In genomic region chr22:32680895-32681294, GRCh38 we compare ENCODE assay signal across 36 cellular contexts.
"Had no signal": no experiment of that assay in that cellular context is flagged by ENCODE, and none has a peak within 500 bp of the region (broad histone marks: within the 10 kb centered on the region; RNA-seq: fewer than 3 reads in every experiment).

No MANE protein-coding gene starts in this region.

- H3K27me3 ChIP-seq: adrenal gland, body of pancreas, brain microvascular endothelial cell, breast epithelium, cardiac muscle cell had no signal

- H3K27ac ChIP-seq: adrenal gland, body of pancreas, brain microvascular endothelial cell, breast epithelium, cardiac muscle cell, VCaP had no signal

- H3K4me1 ChIP-seq: adrenal gland, body of pancreas, breast epithelium had no signal

- H3K9me3 ChIP-seq: adrenal gland, body of pancreas, breast epithelium had no signal

- H3K36me3 ChIP-seq: adrenal gland, brain microvascular endothelial cell, breast epithelium, cardiac muscle cell had no signal

- FAIRE-seq: astrocyte, TTC549 had no signal

- ATAC-seq: activated CD8-positive, alpha-beta T cell treated with anti-CD3 and anti-CD28 coated beads for 36 hours; activated naive CD4-positive, alpha-beta T cell treated with anti-CD3 and anti-CD28 coated beads, Interleukin-2, amount 50 U/mL, for 72 hours; activated T-cell treated with anti-CD3 and anti-CD28 coated beads, Interleukin-2, amount 50 U/mL, for 4 hours; activated T-cell treated with anti-CD3 and anti-CD28 coated beads, Interleukin-2, amount 50 U/mL, for 72 hours; activated T-helper 17 cell treated with anti-CD3 and anti-CD28 coated beads, Interleukin-2, amount 50 U/mL, for 72 hours; body of pancreas; T-cell; T-helper 17 cell had no signal

- H3K4me3 ChIP-seq: adrenal gland, body of pancreas, breast epithelium, cardiac muscle cell had no signal

- DNase-seq: activated B cell treated with CpG ODN at 0.5 μM for 24 hours; activated CD4-positive, alpha-beta memory T cell treated with anti-CD3 and anti-CD28 coated beads for 36 hours; activated CD4-positive, alpha-beta T cell treated with anti-CD3 and anti-CD28 coated beads for 4 hours; activated CD4-positive, alpha-beta T cell treated with anti-CD3 and anti-CD28 coated beads, Interleukin-2, amount 10 ng/mL, durations not matched to agents 24 days and 14 days; activated CD4-positive, alpha-beta T cell treated with anti-CD3 and anti-CD28 coated beads, Interleukin-2, amount 50 U/mL, for 1 hour; activated CD4-positive, alpha-beta T cell treated with anti-CD3 and anti-CD28 coated beads, Interleukin-2, amount 50 U/mL, for 4 hours; activated CD4-positive, CD25-positive, alpha-beta regulatory T cell treated with anti-CD3 and anti-CD28 coated beads, Interleukin-2, amount 50 U/mL, for 72 hours; activated CD8-positive, alpha-beta memory T cell treated with anti-CD3 and anti-CD28 coated beads, Interleukin-2, amount 50 U/mL, for 4 hours; activated CD8-positive, alpha-beta T cell treated with anti-CD3 and anti-CD28 coated beads for 36 hours; activated effector memory CD4-positive, alpha-beta T cell treated with anti-CD3 and anti-CD28 coated beads, Interleukin-2, amount 50 U/mL, for 16 hours; activated gamma-delta T cell treated with Interleukin-2 at 50 U/mL for 16 hours; activated naive CD4-positive, alpha-beta T cell; activated naive CD4-positive, alpha-beta T cell treated with anti-CD3 and anti-CD28 coated beads for 36 hours; activated naive CD4-positive, alpha-beta T cell treated with anti-CD3 and anti-CD28 coated beads, Interleukin-2, amount 50 U/mL, for 16 hours; activated naive CD8-positive, alpha-beta T cell treated with anti-CD3 and anti-CD28 coated beads for 36 hours; activated T-cell treated with anti-CD3 and anti-CD28 coated beads for 4 hours; activated T-cell treated with anti-CD3 and anti-CD28 coated beads, Interleukin-2, amount 50 U/mL, for 1 hour; activated T-cell treated with anti-CD3 and anti-CD28 coated beads, Interleukin-2, amount 50 U/mL, for 4 hours; activated T-cell treated with anti-CD3 and anti-CD28 coated beads, Interleukin-2, amount 50 U/mL, for 72 hours; adrenal gland; amniotic stem cell; aorta; body of pancreas; brain microvascular endothelial cell; caudate nucleus; cerebellar nuclear complex; T-cell; T-helper 17 cell; T-helper 9 cell had no signal
